ENCODE assay signal across 20 cellular contexts in genomic region chr15:31805090-31805662, GRCh38.
"Had no signal": no experiment of that assay in that cellular context is flagged by ENCODE, and none has a peak within 500 bp of the region (broad histone marks: within the 10 kb centered on the region; RNA-seq: fewer than 3 reads in every experiment).

No MANE protein-coding gene starts in this region.

- H3K4me1 ChIP-seq: pancreas had no signal

- H3K9me3 ChIP-seq: mucosa of descending colon, neutrophil, pancreas, thoracic aorta, upper lobe of left lung had no signal

- H3K27ac ChIP-seq: neutrophil, pancreas, thoracic aorta, tibial nerve, upper lobe of left lung had no signal

- DNase-seq: dorsolateral prefrontal cortex; effector CD4-positive, alpha-beta T cell; hippocampal formation; mesenchymal stem cell; mucosa of descending colon; naive B cell; pancreas; retina; stimulated activated CD4-positive, alpha-beta T cell treated with anti-CD3 and anti-CD28 coated beads, Interleukin-12 subunit alpha, Interleukin-12 subunit beta, amount 100 ng/mL, for 4 hours; stimulated activated CD4-positive, alpha-beta T cell treated with anti-CD3 and anti-CD28 coated beads, Interleukin-2, amount 100 ng/mL, for 24 hours; stimulated activated CD4-positive, alpha-beta T cell treated with anti-CD3 and anti-CD28 coated beads, Interleukin-4, amount 100 ng/mL, for 4 hours; stimulated activated naive CD8-positive, alpha-beta T cell treated with anti-CD3 and anti-CD28 coated beads, Interleukin-15, Interleukin-2, amounts not matched to agents 100 U/mL and 50 U/mL, for 24 hours; upper lobe of left lung had no signal

- H3K4me3 ChIP-seq: dorsolateral prefrontal cortex, mucosa of descending colon, pancreas, smooth muscle cell, thoracic aorta, tibial nerve, upper lobe of left lung had no signal

- H3K36me3 ChIP-seq: neutrophil, pancreas, thoracic aorta, tibial nerve, upper lobe of left lung had no signal

- ATAC-seq: mucosa of descending colon; natural killer cell treated with Interleukin-12 subunit alpha and Interleukin-12 subunit beta and Interleukin-15 and Interleukin-18, amount 100 ng/mL, for 72 hours; pancreas; sciatic nerve; stimulated activated memory B cell treated with anti-CD40 and anti-IgM and Interleukin-4, amounts not matched to agents 10 μg/mL and 1 μg/mL and 100 μg/mL, for 72 hours; stimulated activated naive CD8-positive, alpha-beta T cell treated with anti-CD3 and anti-CD28 coated beads, Interleukin-15, Interleukin-2, amounts not matched to agents 100 U/mL and 50 U/mL, for 24 hours had no signal

- H3K27me3 ChIP-seq: dorsolateral prefrontal cortex, neutrophil, pancreas, tibial nerve, upper lobe of left lung had no signal
